Comparison of ENCODE assay signal across 2 cellular contexts in the genomic region with DNA sequence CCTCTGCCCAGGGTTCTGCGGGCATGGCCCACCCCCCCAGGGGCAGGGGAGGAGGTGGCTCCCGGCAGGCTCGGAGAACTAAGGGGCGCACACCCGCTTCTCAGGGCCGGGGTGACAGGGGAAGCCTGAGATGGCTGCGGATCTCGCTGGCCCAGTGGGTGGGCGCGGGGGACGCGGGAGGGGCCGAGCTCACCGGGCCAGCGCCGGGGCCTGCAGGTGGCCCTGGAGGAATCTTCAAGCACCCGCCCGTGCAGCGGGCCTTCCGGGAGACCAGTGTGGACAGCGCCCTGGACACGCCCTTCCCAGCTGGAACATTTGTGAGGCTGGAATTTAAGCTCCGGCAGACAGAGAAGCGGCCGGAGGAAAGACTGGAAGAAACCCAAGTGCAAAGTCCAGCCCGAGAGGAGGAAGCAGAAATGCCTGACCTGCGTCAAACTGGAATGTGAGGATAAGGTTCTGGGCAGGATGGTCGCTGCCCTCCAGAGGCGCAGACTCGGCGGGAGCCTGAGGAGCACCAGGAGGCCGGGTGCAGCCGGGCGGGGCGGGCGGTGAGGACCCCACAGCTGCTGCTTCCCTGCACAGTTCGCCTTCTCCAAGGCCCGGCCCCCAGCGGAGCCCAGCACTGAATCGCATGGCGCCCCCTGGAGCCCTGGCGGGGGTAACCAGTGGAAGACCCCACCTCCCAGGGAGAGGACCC.
TF ChIP-seq lines count a peak whose summit lies in the region.
"Not testable (repeated sequence)": the region's sequence is repeated elsewhere in the genome, so short reads cannot be mapped to it uniquely, and the experiment has no call there.

No MANE protein-coding gene starts in this region.

TF ChIP-seq in K562, 482 proteins besides CTCF, POLR2A, EP300 and RAD21:
- TF ChIP-seq ZBTB7A (IDR thresholded peaks at IDR 0.05; ENCODE audit: borderline replicate concordance, control insufficient read depth, low read depth, low read length) (peak; percentile 85), PHF8 (IDR thresholded peaks at IDR 0.05; ENCODE audit: borderline replicate concordance, low read length) (peak; percentile 27; the same call in 1 of the 2 replicates)

TF ChIP-seq in HepG2, 621 proteins besides CTCF, POLR2A, EP300 and RAD21 (continues in another document):
- TF ChIP-seq, protein P1, sequence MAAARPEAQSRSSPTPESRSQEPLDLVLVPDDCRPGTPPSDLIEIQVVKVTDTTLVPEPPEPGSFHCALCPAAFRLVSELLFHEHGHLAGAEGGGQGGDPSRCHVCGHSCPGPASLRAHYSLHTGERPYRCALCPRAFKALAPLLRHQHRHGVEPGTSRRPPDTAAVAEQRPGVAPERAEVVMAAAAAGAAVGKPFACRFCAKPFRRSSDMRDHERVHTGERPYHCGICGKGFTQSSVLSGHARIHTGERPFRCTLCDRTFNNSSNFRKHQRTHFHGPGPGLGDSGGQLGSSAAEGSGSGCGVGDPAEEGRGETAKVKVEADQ (CRISPR knock-in tag; IDR thresholded peaks at IDR 0.05; ENCODE audit: borderline replicate concordance), result 0 out of 2 replicates have a peak, but pooled peaks have one; percentile 30
- TF ChIP-seq, protein P2, sequence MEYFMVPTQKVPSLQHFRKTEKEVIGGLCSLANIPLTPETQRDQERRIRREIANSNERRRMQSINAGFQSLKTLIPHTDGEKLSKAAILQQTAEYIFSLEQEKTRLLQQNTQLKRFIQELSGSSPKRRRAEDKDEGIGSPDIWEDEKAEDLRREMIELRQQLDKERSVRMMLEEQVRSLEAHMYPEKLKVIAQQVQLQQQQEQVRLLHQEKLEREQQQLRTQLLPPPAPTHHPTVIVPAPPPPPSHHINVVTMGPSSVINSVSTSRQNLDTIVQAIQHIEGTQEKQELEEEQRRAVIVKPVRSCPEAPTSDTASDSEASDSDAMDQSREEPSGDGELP (IDR thresholded peaks at IDR 0.05; ENCODE audit: borderline replicate concordance, low read depth), result peak; percentile 26; the same call in 1 of the 2 replicates
- TF ChIP-seq SATB2 (CRISPR knock-in tag; IDR thresholded peaks at IDR 0.05) (peak; percentile 40; the same call in 1 of the 2 replicates), CBX2 (CRISPR knock-in tag; IDR thresholded peaks at IDR 0.05; ENCODE audit: low read depth) (0 out of 2 replicates have a peak, but pooled peaks have one; percentile 44), ZNF776 (CRISPR knock-in tag; IDR thresholded peaks at IDR 0.05) (0 out of 2 replicates have a peak, but pooled peaks have one; percentile 31), ZFY (CRISPR knock-in tag; IDR thresholded peaks at IDR 0.05) (peak; percentile 80), HNRNPLL (IDR thresholded peaks at IDR 0.05; ENCODE audit: low read depth, low read length, poor library complexity, severe bottlenecking) (peak; percentile 19), DMAP1 (CRISPR knock-in tag; IDR thresholded peaks at IDR 0.05) (peak; percentile 27; the same call in 1 of the 2 replicates), ZNF598 (CRISPR knock-in tag; IDR thresholded peaks at IDR 0.05; ENCODE audit: borderline replicate concordance) (peak; percentile 54; the same call in 1 of the 2 replicates), HDAC1 (CRISPR knock-in tag; IDR thresholded peaks at IDR 0.05) (peak; percentile 30; the same call in 1 of the 2 replicates), ZNF263 (CRISPR knock-in tag; IDR thresholded peaks at IDR 0.05) (peak; percentile 52; the same call in 1 of the 2 replicates), ZFP90 (CRISPR knock-in tag; IDR thresholded peaks at IDR 0.05; ENCODE audit: borderline replicate concordance) (0 out of 2 replicates have a peak, but pooled peaks have one; percentile 58), ZFX (CRISPR knock-in tag; IDR thresholded peaks at IDR 0.05; ENCODE audit: low read depth) (peak; percentile 77), ZNF605 (CRISPR knock-in tag; IDR thresholded peaks at IDR 0.05) (peak; percentile 58; the same call in 1 of the 2 replicates), ERF (CRISPR knock-in tag; IDR thresholded peaks at IDR 0.05) (0 out of 2 replicates have a peak, but pooled peaks have one; percentile 20), KAT7 (CRISPR knock-in tag; IDR thresholded peaks at IDR 0.05; ENCODE audit: borderline replicate concordance) (peak; percentile 45; the same call in 1 of the 2 replicates), GABPB1 (CRISPR knock-in tag; IDR thresholded peaks at IDR 0.05) (peak; percentile 86), ZNF589 (CRISPR knock-in tag; conservative IDR thresholded peaks at IDR 0.05) (0 out of 2 replicates have a peak, but pooled peaks have one; percentile 54), NONO (CRISPR knock-in tag; conservative IDR thresholded peaks at IDR 0.05) (peak; percentile 36; the same call in 1 of the 2 replicates), KDM2A (CRISPR knock-in tag; IDR thresholded peaks at IDR 0.05; ENCODE audit: borderline replicate concordance, low read depth) (peak; percentile 65; the same call in 1 of the 2 replicates), KLF16 (CRISPR knock-in tag; IDR thresholded peaks at IDR 0.05) (peak in 1 of 2 experiments; percentile 61; a peak in 2 of 4 replicates)
- TF ChIP-seq CBX2 (IDR thresholded peaks at IDR 0.05; ENCODE audit: low read depth, low read length); NONO (IDR thresholded peaks at IDR 0.05): not testable (repeated sequence)
- TF ChIP-seq, protein P3, sequence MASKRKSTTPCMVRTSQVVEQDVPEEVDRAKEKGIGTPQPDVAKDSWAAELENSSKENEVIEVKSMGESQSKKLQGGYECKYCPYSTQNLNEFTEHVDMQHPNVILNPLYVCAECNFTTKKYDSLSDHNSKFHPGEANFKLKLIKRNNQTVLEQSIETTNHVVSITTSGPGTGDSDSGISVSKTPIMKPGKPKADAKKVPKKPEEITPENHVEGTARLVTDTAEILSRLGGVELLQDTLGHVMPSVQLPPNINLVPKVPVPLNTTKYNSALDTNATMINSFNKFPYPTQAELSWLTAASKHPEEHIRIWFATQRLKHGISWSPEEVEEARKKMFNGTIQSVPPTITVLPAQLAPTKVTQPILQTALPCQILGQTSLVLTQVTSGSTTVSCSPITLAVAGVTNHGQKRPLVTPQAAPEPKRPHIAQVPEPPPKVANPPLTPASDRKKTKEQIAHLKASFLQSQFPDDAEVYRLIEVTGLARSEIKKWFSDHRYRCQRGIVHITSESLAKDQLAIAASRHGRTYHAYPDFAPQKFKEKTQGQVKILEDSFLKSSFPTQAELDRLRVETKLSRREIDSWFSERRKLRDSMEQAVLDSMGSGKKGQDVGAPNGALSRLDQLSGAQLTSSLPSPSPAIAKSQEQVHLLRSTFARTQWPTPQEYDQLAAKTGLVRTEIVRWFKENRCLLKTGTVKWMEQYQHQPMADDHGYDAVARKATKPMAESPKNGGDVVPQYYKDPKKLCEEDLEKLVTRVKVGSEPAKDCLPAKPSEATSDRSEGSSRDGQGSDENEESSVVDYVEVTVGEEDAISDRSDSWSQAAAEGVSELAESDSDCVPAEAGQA (IDR thresholded peaks at IDR 0.05; ENCODE audit: low read depth), result not testable (repeated sequence)
- TF ChIP-seq, protein P3 (CRISPR knock-in tag; IDR thresholded peaks at IDR 0.05; ENCODE audit: borderline replicate concordance), result 0 out of 2 replicates have a peak, but pooled peaks have one; percentile 54
- TF ChIP-seq, protein P4, sequence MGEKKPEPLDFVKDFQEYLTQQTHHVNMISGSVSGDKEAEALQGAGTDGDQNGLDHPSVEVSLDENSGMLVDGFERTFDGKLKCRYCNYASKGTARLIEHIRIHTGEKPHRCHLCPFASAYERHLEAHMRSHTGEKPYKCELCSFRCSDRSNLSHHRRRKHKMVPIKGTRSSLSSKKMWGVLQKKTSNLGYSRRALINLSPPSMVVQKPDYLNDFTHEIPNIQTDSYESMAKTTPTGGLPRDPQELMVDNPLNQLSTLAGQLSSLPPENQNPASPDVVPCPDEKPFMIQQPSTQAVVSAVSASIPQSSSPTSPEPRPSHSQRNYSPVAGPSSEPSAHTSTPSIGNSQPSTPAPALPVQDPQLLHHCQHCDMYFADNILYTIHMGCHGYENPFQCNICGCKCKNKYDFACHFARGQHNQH (CRISPR knock-in tag; IDR thresholded peaks at IDR 0.05), result peak; percentile 52; the same call in 1 of the 2 replicates
- TF ChIP-seq, protein P5, sequence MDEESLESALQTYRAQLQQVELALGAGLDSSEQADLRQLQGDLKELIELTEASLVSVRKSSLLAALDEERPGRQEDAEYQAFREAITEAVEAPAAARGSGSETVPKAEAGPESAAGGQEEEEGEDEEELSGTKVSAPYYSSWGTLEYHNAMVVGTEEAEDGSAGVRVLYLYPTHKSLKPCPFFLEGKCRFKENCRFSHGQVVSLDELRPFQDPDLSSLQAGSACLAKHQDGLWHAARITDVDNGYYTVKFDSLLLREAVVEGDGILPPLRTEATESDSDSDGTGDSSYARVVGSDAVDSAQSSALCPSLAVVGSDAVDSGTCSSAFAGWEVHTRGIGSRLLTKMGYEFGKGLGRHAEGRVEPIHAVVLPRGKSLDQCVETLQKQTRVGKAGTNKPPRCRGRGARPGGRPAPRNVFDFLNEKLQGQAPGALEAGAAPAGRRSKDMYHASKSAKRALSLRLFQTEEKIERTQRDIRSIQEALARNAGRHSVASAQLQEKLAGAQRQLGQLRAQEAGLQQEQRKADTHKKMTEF (CRISPR knock-in tag; IDR thresholded peaks at IDR 0.05), result peak; percentile 27; the same call in 1 of the 2 replicates
- TF ChIP-seq, protein P6, sequence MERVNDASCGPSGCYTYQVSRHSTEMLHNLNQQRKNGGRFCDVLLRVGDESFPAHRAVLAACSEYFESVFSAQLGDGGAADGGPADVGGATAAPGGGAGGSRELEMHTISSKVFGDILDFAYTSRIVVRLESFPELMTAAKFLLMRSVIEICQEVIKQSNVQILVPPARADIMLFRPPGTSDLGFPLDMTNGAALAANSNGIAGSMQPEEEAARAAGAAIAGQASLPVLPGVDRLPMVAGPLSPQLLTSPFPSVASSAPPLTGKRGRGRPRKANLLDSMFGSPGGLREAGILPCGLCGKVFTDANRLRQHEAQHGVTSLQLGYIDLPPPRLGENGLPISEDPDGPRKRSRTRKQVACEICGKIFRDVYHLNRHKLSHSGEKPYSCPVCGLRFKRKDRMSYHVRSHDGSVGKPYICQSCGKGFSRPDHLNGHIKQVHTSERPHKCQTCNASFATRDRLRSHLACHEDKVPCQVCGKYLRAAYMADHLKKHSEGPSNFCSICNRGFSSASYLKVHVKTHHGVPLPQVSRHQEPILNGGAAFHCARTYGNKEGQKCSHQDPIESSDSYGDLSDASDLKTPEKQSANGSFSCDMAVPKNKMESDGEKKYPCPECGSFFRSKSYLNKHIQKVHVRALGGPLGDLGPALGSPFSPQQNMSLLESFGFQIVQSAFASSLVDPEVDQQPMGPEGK (CRISPR knock-in tag; IDR thresholded peaks at IDR 0.05), result peak; percentile 62
- TF ChIP-seq, protein P7, sequence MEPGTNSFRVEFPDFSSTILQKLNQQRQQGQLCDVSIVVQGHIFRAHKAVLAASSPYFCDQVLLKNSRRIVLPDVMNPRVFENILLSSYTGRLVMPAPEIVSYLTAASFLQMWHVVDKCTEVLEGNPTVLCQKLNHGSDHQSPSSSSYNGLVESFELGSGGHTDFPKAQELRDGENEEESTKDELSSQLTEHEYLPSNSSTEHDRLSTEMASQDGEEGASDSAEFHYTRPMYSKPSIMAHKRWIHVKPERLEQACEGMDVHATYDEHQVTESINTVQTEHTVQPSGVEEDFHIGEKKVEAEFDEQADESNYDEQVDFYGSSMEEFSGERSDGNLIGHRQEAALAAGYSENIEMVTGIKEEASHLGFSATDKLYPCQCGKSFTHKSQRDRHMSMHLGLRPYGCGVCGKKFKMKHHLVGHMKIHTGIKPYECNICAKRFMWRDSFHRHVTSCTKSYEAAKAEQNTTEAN (CRISPR knock-in tag; conservative IDR thresholded peaks at IDR 0.05), result 0 out of 2 replicates have a peak, but pooled peaks have one; percentile 49
- TF ChIP-seq, protein P8, sequence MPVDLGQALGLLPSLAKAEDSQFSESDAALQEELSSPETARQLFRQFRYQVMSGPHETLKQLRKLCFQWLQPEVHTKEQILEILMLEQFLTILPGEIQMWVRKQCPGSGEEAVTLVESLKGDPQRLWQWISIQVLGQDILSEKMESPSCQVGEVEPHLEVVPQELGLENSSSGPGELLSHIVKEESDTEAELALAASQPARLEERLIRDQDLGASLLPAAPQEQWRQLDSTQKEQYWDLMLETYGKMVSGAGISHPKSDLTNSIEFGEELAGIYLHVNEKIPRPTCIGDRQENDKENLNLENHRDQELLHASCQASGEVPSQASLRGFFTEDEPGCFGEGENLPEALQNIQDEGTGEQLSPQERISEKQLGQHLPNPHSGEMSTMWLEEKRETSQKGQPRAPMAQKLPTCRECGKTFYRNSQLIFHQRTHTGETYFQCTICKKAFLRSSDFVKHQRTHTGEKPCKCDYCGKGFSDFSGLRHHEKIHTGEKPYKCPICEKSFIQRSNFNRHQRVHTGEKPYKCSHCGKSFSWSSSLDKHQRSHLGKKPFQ (CRISPR knock-in tag; IDR thresholded peaks at IDR 0.05; ENCODE audit: insufficient replicate concordance), result peak; percentile 29
- TF ChIP-seq, protein P9, sequence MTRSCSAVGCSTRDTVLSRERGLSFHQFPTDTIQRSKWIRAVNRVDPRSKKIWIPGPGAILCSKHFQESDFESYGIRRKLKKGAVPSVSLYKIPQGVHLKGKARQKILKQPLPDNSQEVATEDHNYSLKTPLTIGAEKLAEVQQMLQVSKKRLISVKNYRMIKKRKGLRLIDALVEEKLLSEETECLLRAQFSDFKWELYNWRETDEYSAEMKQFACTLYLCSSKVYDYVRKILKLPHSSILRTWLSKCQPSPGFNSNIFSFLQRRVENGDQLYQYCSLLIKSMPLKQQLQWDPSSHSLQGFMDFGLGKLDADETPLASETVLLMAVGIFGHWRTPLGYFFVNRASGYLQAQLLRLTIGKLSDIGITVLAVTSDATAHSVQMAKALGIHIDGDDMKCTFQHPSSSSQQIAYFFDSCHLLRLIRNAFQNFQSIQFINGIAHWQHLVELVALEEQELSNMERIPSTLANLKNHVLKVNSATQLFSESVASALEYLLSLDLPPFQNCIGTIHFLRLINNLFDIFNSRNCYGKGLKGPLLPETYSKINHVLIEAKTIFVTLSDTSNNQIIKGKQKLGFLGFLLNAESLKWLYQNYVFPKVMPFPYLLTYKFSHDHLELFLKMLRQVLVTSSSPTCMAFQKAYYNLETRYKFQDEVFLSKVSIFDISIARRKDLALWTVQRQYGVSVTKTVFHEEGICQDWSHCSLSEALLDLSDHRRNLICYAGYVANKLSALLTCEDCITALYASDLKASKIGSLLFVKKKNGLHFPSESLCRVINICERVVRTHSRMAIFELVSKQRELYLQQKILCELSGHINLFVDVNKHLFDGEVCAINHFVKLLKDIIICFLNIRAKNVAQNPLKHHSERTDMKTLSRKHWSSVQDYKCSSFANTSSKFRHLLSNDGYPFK (CRISPR knock-in tag; IDR thresholded peaks at IDR 0.05; ENCODE audit: borderline replicate concordance), result peak; percentile 45; the same call in 1 of the 2 replicates
